In genomic region chr11:118222437-118222836, GRCh38 we compare ENCODE assay signal across 28 cellular contexts. TPM values are rescaled to one million over a fixed set of nuclear protein-coding genes. Genes with fewer than 3 reads are reported as not detected.
A peak's percentile ranks its signal among the peaks of the same experiment; 100 is the strongest.
DNase-seq lines count a peak whose midpoint lies in the region; ATAC-seq lines count a peak whose summit lies in the region.
"Had no signal": no experiment of that assay in that cellular context is flagged by ENCODE, and none has a peak within 500 bp of the region (broad histone marks: within the 10 kb centered on the region; RNA-seq: fewer than 3 reads in every experiment).

No MANE protein-coding gene starts in this region.

- DNase-seq in activated naive CD4-positive, alpha-beta T cell treated with anti-CD3 and anti-CD28 coated beads for 36 hours: no peak
- DNase-seq in activated naive CD4-positive, alpha-beta T cell treated with anti-CD3 and anti-CD28 coated beads, Interleukin-2, amount 50 U/mL, for 16 hours: no peak
- no peak for DNase-seq in T-helper 17 cell
- no peak for DNase-seq in central memory CD8-positive, alpha-beta T cell (ENCODE audit: low spot score in 2 of 2)
- DNase-seq in stimulated activated naive B cell treated with anti-CD40 and anti-IgM and Interleukin-4, amounts not matched to agents 10 μg/mL and 1 μg/mL and 100 μg/mL, for 72 hours: no peak
- DNase-seq in activated effector memory CD4-positive, alpha-beta T cell treated with Interleukin-2 at 50 U/mL for 16 hours: no peak
- DNase-seq in NCI-H2196 (lab: John Stamatoyannopoulos, UW; ENCODE audit: unreplicated experiment): no peak
- DNase-seq in amygdala (lab: John Stamatoyannopoulos, UW): no peak
- DNase-seq: activated CD8-positive, alpha-beta memory T cell treated with anti-CD3 and anti-CD28 coated beads for 24 hours; activated effector memory CD4-positive, alpha-beta T cell treated with anti-CD3 and anti-CD28 coated beads, Interleukin-2, amount 50 U/mL, for 16 hours; aorta; cortex of kidney; DMS153; hypothalamus; NCI-H1092 treated with DMSO at 0.1 percent for 48 hours; NCI-H1930; NCI-H2227 treated with DMSO at 0.1 percent for 48 hours; NCI-H774; nephron progenitor cell; right cardiac atrium; stimulated activated CD4-positive, alpha-beta T cell treated with anti-CD3 and anti-CD28 coated beads, Interleukin-4, amount 100 ng/mL, for 24 hours; stimulated activated naive CD4-positive, alpha-beta T cell treated with Interleukin-2 at 50 U/mL for 16 hours; T1000; tibial artery had no signal

- H3K4me3 Mint-ChIP-seq in activated naive CD4-positive, alpha-beta T cell treated with anti-CD3 and anti-CD28 coated beads for 36 hours: peak overlapping the region; percentile 77
- peak overlapping the region; percentile 81 for H3K4me3 Mint-ChIP-seq in T-helper 17 cell
- peak overlapping the region; percentile 86 for H3K4me3 Mint-ChIP-seq in central memory CD8-positive, alpha-beta T cell
- peak overlapping the region; percentile 74 to 77 for H3K4me3 Mint-ChIP-seq in stimulated activated naive B cell treated with anti-CD40 and anti-IgM and Interleukin-4, amounts not matched to agents 10 μg/mL and 1 μg/mL and 100 μg/mL, for 72 hours
- H3K4me3 Mint-ChIP-seq: nephron progenitor cell had no signal

- H3K27me3 Mint-ChIP-seq in activated naive CD4-positive, alpha-beta T cell treated with anti-CD3 and anti-CD28 coated beads for 36 hours (ENCODE audit: low read depth): no peaks in the 10 kb centered on the region
- no peaks in the 10 kb centered on the region for H3K27me3 Mint-ChIP-seq in T-helper 17 cell
- H3K27me3 Mint-ChIP-seq in central memory CD8-positive, alpha-beta T cell: no peaks in the 10 kb centered on the region
- peaks cover 4% of the 10 kb centered on the region in 2 donors for H3K27me3 Mint-ChIP-seq in stimulated activated naive B cell treated with anti-CD40 and anti-IgM and Interleukin-4, amounts not matched to agents 10 μg/mL and 1 μg/mL and 100 μg/mL, for 72 hours

- CTCF ChIA-PET in activated naive CD4-positive, alpha-beta T cell treated with anti-CD3 and anti-CD28 coated beads for 36 hours (lab: Charles Lee): interaction anchor here (0.7 to 1.5 kb wide), 5 partner anchors 17 to 87 kb away, joined by 3 to 8 read pairs (median 4); no protein-coding TSS in a partner anchor

- intact Hi-C loops in activated naive CD4-positive, alpha-beta T cell treated with anti-CD3 and anti-CD28 coated beads for 36 hours (cut with micrococcal nuclease): loop anchor here (5.0 to 10.0 kb wide), 4 partner anchors 652 to 1128 kb away; partner anchors contain the start of genes C2CD2L, DPAGT1, PCSK7 and RNF214

- peaks cover 68% of the 10 kb centered on the region for H3K4me1 Mint-ChIP-seq in activated naive CD4-positive, alpha-beta T cell treated with anti-CD3 and anti-CD28 coated beads for 36 hours (ENCODE audit: low read depth)
- peaks cover 70% of the 10 kb centered on the region for H3K4me1 Mint-ChIP-seq in T-helper 17 cell
- H3K4me1 Mint-ChIP-seq in central memory CD8-positive, alpha-beta T cell: peaks cover 85% of the 10 kb centered on the region
- peaks cover 55 to 74% of the 10 kb centered on the region in 2 donors for H3K4me1 Mint-ChIP-seq in stimulated activated naive B cell treated with anti-CD40 and anti-IgM and Interleukin-4, amounts not matched to agents 10 μg/mL and 1 μg/mL and 100 μg/mL, for 72 hours
- H3K4me1 Mint-ChIP-seq: nephron progenitor cell had no signal

- peak overlapping the region; percentile 100 for H3K27ac Mint-ChIP-seq in activated naive CD4-positive, alpha-beta T cell treated with anti-CD3 and anti-CD28 coated beads for 36 hours
- H3K27ac Mint-ChIP-seq in T-helper 17 cell: peak overlapping the region; percentile 95
- H3K27ac Mint-ChIP-seq in central memory CD8-positive, alpha-beta T cell (ENCODE audit: low read depth): peak overlapping the region; percentile 92
- H3K27ac Mint-ChIP-seq in stimulated activated naive B cell treated with anti-CD40 and anti-IgM and Interleukin-4, amounts not matched to agents 10 μg/mL and 1 μg/mL and 100 μg/mL, for 72 hours: peak overlapping the region; percentile 90
- H3K27ac Mint-ChIP-seq: nephron progenitor cell had no signal

- no peak for ATAC-seq in T-helper 17 cell
- no peak for ATAC-seq in central memory CD8-positive, alpha-beta T cell (replicated peaks; ENCODE audit: extremely low read depth, poor library complexity, severe bottlenecking)
- no peak for ATAC-seq in stimulated activated naive B cell treated with anti-CD40 and anti-IgM and Interleukin-4, amounts not matched to agents 10 μg/mL and 1 μg/mL and 100 μg/mL, for 72 hours (replicated peaks)
- ATAC-seq: left lobe of liver, right cardiac atrium had no signal

- H3K9me3 Mint-ChIP-seq in activated naive CD4-positive, alpha-beta T cell treated with anti-CD3 and anti-CD28 coated beads for 36 hours: peaks cover 7% of the 10 kb centered on the region
- no peaks in the 10 kb centered on the region for H3K9me3 Mint-ChIP-seq in central memory CD8-positive, alpha-beta T cell
- H3K9me3 Mint-ChIP-seq in stimulated activated naive B cell treated with anti-CD40 and anti-IgM and Interleukin-4, amounts not matched to agents 10 μg/mL and 1 μg/mL and 100 μg/mL, for 72 hours: no peaks in the 10 kb centered on the region
- H3K9me3 Mint-ChIP-seq: nephron progenitor cell had no signal

- no peaks in the 10 kb centered on the region for H3K9me3 ChIP-seq in T-helper 17 cell (ENCODE audit: control insufficient read depth, low read length, poor library complexity, severe bottlenecking)
- H3K9me3 ChIP-seq: tibial artery had no signal

- peaks cover 50% of the 10 kb centered on the region for H3K36me3 Mint-ChIP-seq in activated naive CD4-positive, alpha-beta T cell treated with anti-CD3 and anti-CD28 coated beads for 36 hours (ENCODE audit: low read depth)
- no peaks in the 10 kb centered on the region for H3K36me3 Mint-ChIP-seq in T-helper 17 cell (ENCODE audit: low read depth)
- peaks cover 18% of the 10 kb centered on the region for H3K36me3 Mint-ChIP-seq in central memory CD8-positive, alpha-beta T cell (ENCODE audit: insufficient read depth)
- peaks cover 62 to 72% of the 10 kb centered on the region in 2 donors for H3K36me3 Mint-ChIP-seq in stimulated activated naive B cell treated with anti-CD40 and anti-IgM and Interleukin-4, amounts not matched to agents 10 μg/mL and 1 μg/mL and 100 μg/mL, for 72 hours

RNA-seq across cellular contexts. Expression of gene JAML, which starts 2.4 kb away (rescaled TPM):
- 10 to 100 TPM; 67.5 to 71.4 TPM for total RNA-seq in activated naive CD4-positive, alpha-beta T cell treated with anti-CD3 and anti-CD28 coated beads for 36 hours
- 10 to 100 TPM; 79.9 to 84.0 TPM for total RNA-seq in T-helper 17 cell
- total RNA-seq: cardiac muscle cell, fibroblast of lung had no signal

RNA-seq across cellular contexts. Expression of gene MPZL3, which starts 29.7 kb away (rescaled TPM):
- total RNA-seq in activated naive CD4-positive, alpha-beta T cell treated with anti-CD3 and anti-CD28 coated beads for 36 hours: 10 to 100 TPM; 29.3 to 30.5 TPM
- 10 to 100 TPM; 24.5 to 26.4 TPM for total RNA-seq in T-helper 17 cell

RNA-seq across cellular contexts. Expression of gene MPZL2, which starts 41.7 kb away (rescaled TPM):
- 10 to 100 TPM; 25.3 to 28.4 TPM for total RNA-seq in activated naive CD4-positive, alpha-beta T cell treated with anti-CD3 and anti-CD28 coated beads for 36 hours
- total RNA-seq in T-helper 17 cell: under 1 TPM; 0.50 to 0.99 TPM
- total RNA-seq: cardiac muscle cell, fibroblast of lung had no signal

RNA-seq across cellular contexts. Expression of gene SCN2B, which starts 46.0 kb away (rescaled TPM):
- not detected for total RNA-seq in activated naive CD4-positive, alpha-beta T cell treated with anti-CD3 and anti-CD28 coated beads for 36 hours
- not detected for total RNA-seq in T-helper 17 cell
- total RNA-seq: left lobe of liver, mesenteric fat pad had no signal

Comparison
In these comparisons a context has a peak if more than half of its experiments do, and no peak if none do; other contexts are left out.
1. RNA of gene MPZL2, which starts 41.7 kb away (total RNA-seq): 25.3 to 28.4 TPM in activated naive CD4-positive, alpha-beta T cell treated with anti-CD3 and anti-CD28 coated beads for 36 hours; 0.50 to 0.99 TPM in T-helper 17 cell; every median in the first group is over 10 times any median in the second.
2. Peak in every context shown above with its lines, with median percentiles within 50 percentile points of each other: H3K27ac Mint-ChIP-seq and H3K4me3 Mint-ChIP-seq.